In genomic region chr14:102909911-102910310, GRCh38 we compare ENCODE assay signal across 31 cellular contexts. TPM values are rescaled to one million over a fixed set of nuclear protein-coding genes. Genes with fewer than 3 reads are reported as not detected.
DNase-seq lines count a peak whose midpoint lies in the region; FAIRE-seq and TF ChIP-seq lines count a peak whose summit lies in the region.
"Had no signal": no experiment of that assay in that cellular context is flagged by ENCODE, and none has a peak within 500 bp of the region (broad histone marks: within the 10 kb centered on the region; RNA-seq: fewer than 3 reads in every experiment).

No MANE protein-coding gene starts in this region.

- no peak for DNase-seq in activated CD4-positive, alpha-beta T cell treated with anti-CD3 and anti-CD28 coated beads, Interleukin-2, amount 10 ng/mL, durations not matched to agents 7 days and 5 days
- DNase-seq in activated CD4-positive, alpha-beta T cell treated with anti-CD3 and anti-CD28 coated beads, Interleukin-2, amount 50 U/mL, for 1 hour: no peak
- DNase-seq in GM12891 (ENCODE audit: insufficient read length, low spot score): peak; percentile 20
- DNase-seq in chondrocyte (ENCODE audit: low spot score): peak; percentile 65
- DNase-seq in spleen: peak; percentile 50
- DNase-seq in NCI-H526 treated with DMSO at 0.1 percent for 48 hours (lab: John Stamatoyannopoulos, UW): no peak
- DNase-seq in iPS-NIHi7 (ENCODE audit: extremely low spot score): no peak
- DNase-seq in DMS53 treated with DMSO at 0.1 percent for 48 hours (lab: John Stamatoyannopoulos, UW; ENCODE audit: unreplicated experiment): no peak
- DNase-seq: AML-193; CD4-positive, alpha-beta memory T cell; DMS 273 treated with DMSO at 0.1 percent for 48 hours; DMS79 treated with DMSO at 0.1 percent for 48 hours; GF-D8; H9; HFFc6; KBM-7; MG63; NCI-H1048; NCI-H1417 treated with DMSO at 0.1 percent for 48 hours; NCI-H1694 treated with DMSO at 0.1 percent for 48 hours; NCI-H2081; NCI-H2227 treated with DMSO at 0.1 percent for 48 hours; NCI-H69; RPMI8226; SHP77; SW 1271 had no signal

- peak overlapping the region; percentile 31 for H3K27ac Mint-ChIP-seq in activated CD4-positive, alpha-beta T cell treated with anti-CD3 and anti-CD28 coated beads, Interleukin-2, amount 10 ng/mL, durations not matched to agents 7 days and 5 days
- H3K27ac Mint-ChIP-seq in chondrocyte (ENCODE audit: unreplicated experiment): no peak overlapping the region
- H3K27ac Mint-ChIP-seq: HFFc6 had no signal

- H3K4me1 Mint-ChIP-seq in activated CD4-positive, alpha-beta T cell treated with anti-CD3 and anti-CD28 coated beads, Interleukin-2, amount 10 ng/mL, durations not matched to agents 7 days and 5 days: no peaks in the 10 kb centered on the region
- no peaks in the 10 kb centered on the region for H3K4me1 Mint-ChIP-seq in chondrocyte (ENCODE audit: low read depth)
- H3K4me1 Mint-ChIP-seq: CD4-positive, alpha-beta memory T cell; H9 had no signal

- peaks cover 3 to 87% (median 45%) of the 10 kb centered on the region in 6 donors for H3K36me3 ChIP-seq in spleen
- H3K36me3 ChIP-seq: MG63 had no signal

- H3K36me3 Mint-ChIP-seq in activated CD4-positive, alpha-beta T cell treated with anti-CD3 and anti-CD28 coated beads, Interleukin-2, amount 10 ng/mL, durations not matched to agents 7 days and 5 days (ENCODE audit: low read depth): peaks cover 10% of the 10 kb centered on the region
- H3K36me3 Mint-ChIP-seq in chondrocyte (ENCODE audit: low read depth): peaks cover 7% of the 10 kb centered on the region

- 72 to 88% (median 83%) methylated on average over 10 of the region's 10 CpGs for WGBS in spleen, 5 donors

- intact Hi-C loops in spleen (cut with DNase I; ENCODE audit: low total_unique reads): no loop called here

- H3K4me3 Mint-ChIP-seq in activated CD4-positive, alpha-beta T cell treated with anti-CD3 and anti-CD28 coated beads, Interleukin-2, amount 10 ng/mL, durations not matched to agents 7 days and 5 days: no peak overlapping the region
- H3K4me3 Mint-ChIP-seq in chondrocyte (ENCODE audit: unreplicated experiment): no peak overlapping the region
- H3K4me3 Mint-ChIP-seq: CD4-positive, alpha-beta memory T cell; H9; HFFc6 had no signal

- CTCF ChIA-PET in activated CD4-positive, alpha-beta T cell treated with anti-CD3 and anti-CD28 coated beads, Interleukin-2, amount 10 ng/mL, durations not matched to agents 7 days and 5 days (lab: Charles Lee): interaction anchor here (0.6 kb wide), 1 partner anchor 316 kb away, joined by 3 read pairs; no protein-coding TSS in a partner anchor

- TF ChIP-seq CTCF in chondrocyte (IDR thresholded peaks at IDR 0.05) (no peak), spleen (IDR thresholded peaks at IDR 0.05 in 8 of 11, conservative IDR thresholded peaks at IDR 0.05 in 3 of 11) (no peak)

- H3K9me3 ChIP-seq in spleen: no peaks in the 10 kb centered on the region
- H3K9me3 ChIP-seq: BLaER1 treated with 17β-estradiol and CSF1 and Interleukin-3, amounts not matched to agents 10 nM and 100 nM; MG63 had no signal

- H3K4me3 ChIP-seq in spleen: no peak overlapping the region
- H3K4me3 ChIP-seq: BLaER1 treated with 17β-estradiol and CSF1 and Interleukin-3, amounts not matched to agents 10 nM and 100 nM; MG63 had no signal

- no peak for TF ChIP-seq POLR2A in GM12891 (IDR thresholded peaks at IDR 0.05; ENCODE audit: low read depth, low read length)
- TF ChIP-seq POLR2A in spleen (IDR thresholded peaks at IDR 0.05): no peak

- H3K27ac ChIP-seq in spleen: no peak overlapping the region
- H3K27ac ChIP-seq: BLaER1 treated with 17β-estradiol and CSF1 and Interleukin-3, amounts not matched to agents 10 nM and 100 nM had no signal

- POLR2A ChIA-PET in activated CD4-positive, alpha-beta T cell treated with anti-CD3 and anti-CD28 coated beads, Interleukin-2, amount 10 ng/mL, durations not matched to agents 7 days and 5 days (lab: Charles Lee): no interaction called here

- H3K4me1 ChIP-seq in spleen: peaks cover 6 to 27% (median 12%) of the 10 kb centered on the region in 6 donors

- H3K9me3 Mint-ChIP-seq in activated CD4-positive, alpha-beta T cell treated with anti-CD3 and anti-CD28 coated beads, Interleukin-2, amount 10 ng/mL, durations not matched to agents 7 days and 5 days: no peaks in the 10 kb centered on the region
- H3K9me3 Mint-ChIP-seq in chondrocyte (ENCODE audit: low read depth): no peaks in the 10 kb centered on the region
- H3K9me3 Mint-ChIP-seq: CD4-positive, alpha-beta memory T cell; HFFc6 had no signal

- H3K27me3 ChIP-seq in spleen (replicated peaks in 1 of 7): no peaks in the 10 kb centered on the region
- H3K27me3 ChIP-seq: BLaER1 treated with 17β-estradiol and CSF1 and Interleukin-3, amounts not matched to agents 10 nM and 100 nM; MG63 had no signal

- FAIRE-seq in GM12891 (lab: Jason Lieb, UNC): no peak
- FAIRE-seq: A204.1, GM12892, HTR-8/SVneo had no signal

- H3K27me3 Mint-ChIP-seq in activated CD4-positive, alpha-beta T cell treated with anti-CD3 and anti-CD28 coated beads, Interleukin-2, amount 10 ng/mL, durations not matched to agents 7 days and 5 days: no peaks in the 10 kb centered on the region
- H3K27me3 Mint-ChIP-seq in chondrocyte (ENCODE audit: low read depth): no peaks in the 10 kb centered on the region
- H3K27me3 Mint-ChIP-seq: CD4-positive, alpha-beta memory T cell had no signal

TF ChIP-seq in GM12891, 5 proteins besides CTCF, POLR2A, EP300 and RAD21:
- TF ChIP-seq POLR2AphosphoS5 (IDR thresholded peaks at IDR 0.05; ENCODE audit: low read depth, low read length): no peak
- TF ChIP-seq TAF1 (IDR thresholded peaks at IDR 0.05; ENCODE audit: low read depth, low read length): no peak
- no peak for TF ChIP-seq SPI1 (IDR thresholded peaks at IDR 0.05; ENCODE audit: low read depth, low read length)
- no peak for TF ChIP-seq POU2F2 (IDR thresholded peaks at IDR 0.05; ENCODE audit: low read depth, low read length)
- TF ChIP-seq PAX5 (IDR thresholded peaks at IDR 0.05; ENCODE audit: insufficient read depth, low read length, severe bottlenecking): no peak

RNA-seq across cellular contexts. Expression of gene AMN, which starts 12.6 kb away (rescaled TPM):
- total RNA-seq in activated CD4-positive, alpha-beta T cell treated with anti-CD3 and anti-CD28 coated beads, Interleukin-2, amount 10 ng/mL, durations not matched to agents 7 days and 5 days: under 1 TPM; 0.15 to 0.30 TPM
- 0.50 TPM for polyA plus RNA-seq in GM12891 (2012; ENCODE audit: low read depth, missing spikeins)
- 0.30 to 0.38 TPM in 2 of 3 replicates, not detected in the other for total RNA-seq in chondrocyte
- 1 to 10 TPM in 6 of 7 donors, under 1 TPM in 1; 0.65 to 3.0 (median 2.4) TPM for total RNA-seq in spleen
- polyA plus RNA-seq in spleen: 1 to 10 TPM; 1.6 to 2.2 (median 2.1) TPM
- total RNA-seq: HFFc6, SK-MEL-5 had no signal

Comparison
In these comparisons a context has a peak if more than half of its experiments do, and no peak if none do; other contexts are left out.
1. DNase-seq: peak in GM12891 (single experiment), chondrocyte (single experiment) and spleen (single experiment); none in activated CD4-positive, alpha-beta T cell treated with anti-CD3 and anti-CD28 coated beads, Interleukin-2, amount 10 ng/mL, durations not matched to agents 7 days and 5 days (single experiment), activated CD4-positive, alpha-beta T cell treated with anti-CD3 and anti-CD28 coated beads, Interleukin-2, amount 50 U/mL, for 1 hour (single experiment), NCI-H526 treated with DMSO at 0.1 percent for 48 hours (single experiment), iPS-NIHi7 (single experiment) and DMS53 treated with DMSO at 0.1 percent for 48 hours (single experiment).